In genomic region chr17:77480509-77481215, GRCh38 we compare ENCODE assay signal across 15 cellular contexts.
DNase-seq lines count a peak whose midpoint lies in the region; FAIRE-seq and TF ChIP-seq lines count a peak whose summit lies in the region.
"Had no signal": no experiment of that assay in that cellular context is flagged by ENCODE, and none has a peak within 500 bp of the region (broad histone marks: within the 10 kb centered on the region; RNA-seq: fewer than 3 reads in every experiment).

No MANE protein-coding gene starts in this region.

- TF ChIP-seq POLR2A in prostate gland (IDR thresholded peaks at IDR 0.05), result no peak
- no peak for TF ChIP-seq POLR2A in GM12892 (IDR thresholded peaks at IDR 0.05; ENCODE audit: low read depth, low read length)

- intact Hi-C loops in prostate gland (cut with DNase I), result no loop called here

- 71% methylated on average over 25 of the region's 25 CpGs for WGBS in HUES64
- 82 to 85% methylated on average over 10 to 25 of the region's 25 CpGs for WGBS in endodermal cell (ENCODE audit: insufficient coverage in 1 of 2, insufficient read length in 1 of 2), 2 experiments
- WGBS in prostate gland, result 72% methylated on average over 17 of the region's 25 CpGs
- WGBS in small intestine, 3 donors, result 79 to 84% (median 82%) methylated on average over 25 of the region's 25 CpGs

- peaks cover 0 to 11% (median 5%) of the 10 kb centered on the region in 11 experiments; a peak in 7 of 22 replicates for H3K9me3 ChIP-seq in BLaER1 treated with 17β-estradiol and CSF1 and Interleukin-3, amounts not matched to agents 10 nM and 100 nM (replicated peaks in 1 of 11)
- H3K9me3 ChIP-seq in HUES64 (ENCODE audit: insufficient read depth, low read depth, low read length) (no peaks in the 10 kb centered on the region), endodermal cell (ENCODE audit: control insufficient read depth, low read length) (no peaks in the 10 kb centered on the region), prostate gland (no peaks in the 10 kb centered on the region), small intestine (ENCODE audit: control insufficient read depth, low read depth) (no peaks in the 10 kb centered on the region)

- peaks cover 24% of the 10 kb centered on the region for H3K4me1 Mint-ChIP-seq in endodermal cell

- H4K20me1 ChIP-seq in BLaER1 treated with 17β-estradiol and CSF1 and Interleukin-3, amounts not matched to agents 10 nM and 100 nM, result peaks cover 85 to 99% (median 98%) of the 10 kb centered on the region in 11 experiments

- H3K9me3 Mint-ChIP-seq in endodermal cell, result no peaks in the 10 kb centered on the region
- H3K9me3 Mint-ChIP-seq: activated naive CD4-positive, alpha-beta T cell treated with anti-CD3 and anti-CD28 coated beads, Interleukin-2, amount 50 U/mL, for 72 hours; mesothelial cell of epicardium had no signal

- peak overlapping the region; percentile 84 to 100 (median 99) for H3K4me2 ChIP-seq in BLaER1 treated with 17β-estradiol and CSF1 and Interleukin-3, amounts not matched to agents 10 nM and 100 nM

- peaks cover 62 to 92% (median 85%) of the 10 kb centered on the region in 10 experiments for H3K4me1 ChIP-seq in BLaER1 treated with 17β-estradiol and CSF1 and Interleukin-3, amounts not matched to agents 10 nM and 100 nM
- peaks cover 27% of the 10 kb centered on the region for H3K4me1 ChIP-seq in HUES64 (ENCODE audit: insufficient read depth, low read length)
- H3K4me1 ChIP-seq in endodermal cell (ENCODE audit: control insufficient read depth, insufficient read depth, low read length), result peaks cover 7% of the 10 kb centered on the region
- H3K4me1 ChIP-seq in prostate gland (replicated peaks), result peaks cover 34% of the 10 kb centered on the region
- peaks cover 0 to 3% of the 10 kb centered on the region in 2 donors for H3K4me1 ChIP-seq in small intestine (ENCODE audit: control insufficient read depth in 2 of 2, insufficient read depth in 1 of 2, low read depth in 1 of 2, low read length in 1 of 2)

- peaks cover 10% of the 10 kb centered on the region for H3K36me3 Mint-ChIP-seq in endodermal cell (ENCODE audit: low read depth)

- H3K27me3 Mint-ChIP-seq in endodermal cell (ENCODE audit: insufficient read depth), result no peaks in the 10 kb centered on the region

- peak overlapping the region in 3 of 10 experiments; percentile 1 to 49 (median 15); a peak in 5 of 20 replicates for H3K4me3 ChIP-seq in BLaER1 treated with 17β-estradiol and CSF1 and Interleukin-3, amounts not matched to agents 10 nM and 100 nM
- H3K4me3 ChIP-seq in HUES64 (ENCODE audit: low read length), result no peak overlapping the region
- no peak overlapping the region for H3K4me3 ChIP-seq in endodermal cell (ENCODE audit: low read length)
- H3K4me3 ChIP-seq in prostate gland, result no peak overlapping the region
- H3K4me3 ChIP-seq in small intestine (ENCODE audit: low read depth in 1 of 2, low read length in 2 of 2), result no peak overlapping the region
- H3K4me3 ChIP-seq: coronary artery had no signal

- no peak for FAIRE-seq in GM12892 (lab: Jason Lieb, UNC)
- no peak for FAIRE-seq in small intestine (lab: Jason Lieb, UNC)
- FAIRE-seq: GM18507 had no signal

- H3K27ac Mint-ChIP-seq in endodermal cell, result peak overlapping the region; percentile 17

- peaks cover 31 to 86% (median 62%) of the 10 kb centered on the region in 11 experiments for H3K36me3 ChIP-seq in BLaER1 treated with 17β-estradiol and CSF1 and Interleukin-3, amounts not matched to agents 10 nM and 100 nM
- H3K36me3 ChIP-seq in HUES64 (ENCODE audit: insufficient read depth, low read length), result peaks cover 29% of the 10 kb centered on the region
- peaks cover 18% of the 10 kb centered on the region for H3K36me3 ChIP-seq in endodermal cell (ENCODE audit: control insufficient read depth, insufficient read depth, low read length)
- H3K36me3 ChIP-seq in prostate gland, result peaks cover 0 to 13% of the 10 kb centered on the region in 2 donors
- H3K36me3 ChIP-seq in small intestine (ENCODE audit: control insufficient read depth in 2 of 2, insufficient read depth in 2 of 2, low read length in 2 of 2), result peaks cover 10% of the 10 kb centered on the region in 2 donors

- no peak for TF ChIP-seq CTCF in endodermal cell (conservative IDR thresholded peaks at IDR 0.05)
- TF ChIP-seq CTCF in prostate gland (IDR thresholded peaks at IDR 0.05), result no peak

- H3K4me3 Mint-ChIP-seq in endodermal cell, result no peak overlapping the region
- H3K4me3 Mint-ChIP-seq: mesothelial cell of epicardium had no signal

- H3K27me3 ChIP-seq in BLaER1 treated with 17β-estradiol and CSF1 and Interleukin-3, amounts not matched to agents 10 nM and 100 nM, result no peaks in the 10 kb centered on the region
- no peaks in the 10 kb centered on the region for H3K27me3 ChIP-seq in HUES64 (ENCODE audit: insufficient read depth, low read length)
- no peaks in the 10 kb centered on the region for H3K27me3 ChIP-seq in endodermal cell (ENCODE audit: control insufficient read depth, insufficient read depth, low read length, poor library complexity, severe bottlenecking)
- no peaks in the 10 kb centered on the region for H3K27me3 ChIP-seq in prostate gland (replicated peaks; ENCODE audit: insufficient read depth)
- H3K27me3 ChIP-seq in small intestine (ENCODE audit: control insufficient read depth in 2 of 2, insufficient read depth in 2 of 2, low read length in 2 of 2), result no peaks in the 10 kb centered on the region

- DNase-seq in endodermal cell (no peak), prostate gland (ENCODE audit: low spot score) (no peak), D341Med (ENCODE audit: low spot score) (no peak), GM12892 (ENCODE audit: insufficient read length) (no peak), small intestine (no peak), ureter (ENCODE audit: low spot score) (no peak)
- DNase-seq: C1 segment of cervical spinal cord, NCI-H1048, WERI-Rb-1 had no signal

- H3K27ac ChIP-seq in BLaER1 treated with 17β-estradiol and CSF1 and Interleukin-3, amounts not matched to agents 10 nM and 100 nM, result peak overlapping the region in 9 of 11 experiments; percentile 49 to 89 (median 78); a peak in 17 of 22 replicates
- H3K27ac ChIP-seq in HUES64 (ENCODE audit: low read depth, low read length) (peak overlapping the region; percentile 83), endodermal cell (ENCODE audit: low read depth, low read length) (peak overlapping the region; percentile 48), prostate gland (peak overlapping the region; percentile 64 to 65), small intestine (ENCODE audit: low read depth in 1 of 2, low read length in 1 of 2) (no peak overlapping the region)
- H3K27ac ChIP-seq: coronary artery, WERI-Rb-1 had no signal

- H3K9ac ChIP-seq in BLaER1 treated with 17β-estradiol and CSF1 and Interleukin-3, amounts not matched to agents 10 nM and 100 nM, result peak overlapping the region; percentile 48 to 80 (median 68); a peak in 21 of 22 replicates
- peak overlapping the region; percentile 64 for H3K9ac ChIP-seq in HUES64 (ENCODE audit: low read depth, low read length)
- H3K9ac ChIP-seq in endodermal cell (ENCODE audit: extremely low read depth, low read length, poor library complexity, severe bottlenecking), result no peak overlapping the region

Comparison
In these comparisons a context has a peak if more than half of its experiments do, and no peak if none do; other contexts are left out.
1. H3K27ac ChIP-seq: peak in BLaER1 treated with 17β-estradiol and CSF1 and Interleukin-3, amounts not matched to agents 10 nM and 100 nM (9 of 11), HUES64 (single experiment), endodermal cell (single experiment) and prostate gland (2 of 2); none in small intestine (0 of 2).